ENCODE assay signal across 9 cellular contexts in genomic region chr13:111178417-111178816, GRCh38.
DNase-seq lines count a peak whose midpoint lies in the region; ATAC-seq and TF ChIP-seq lines count a peak whose summit lies in the region.
"Had no signal": no experiment of that assay in that cellular context is flagged by ENCODE, and none has a peak within 500 bp of the region (broad histone marks: within the 10 kb centered on the region; RNA-seq: fewer than 3 reads in every experiment).

No MANE protein-coding gene starts in this region.

- no peak for DNase-seq in activated T-cell treated with anti-CD3 and anti-CD28 coated beads, Interleukin-2, amount 50 U/mL, for 24 hours
- DNase-seq in activated T-cell treated with anti-CD3 and anti-CD28 coated beads, Interleukin-2, amount 50 U/mL, for 48 hours, result no peak
- DNase-seq in central memory CD8-positive, alpha-beta T cell (ENCODE audit: low spot score in 2 of 2), result no peak
- DNase-seq in mesothelial cell of epicardium (ENCODE audit: low spot score in 2 of 2, unreplicated experiment in 2 of 2) (no peak), type B pancreatic cell (ENCODE audit: extremely low spot score, unreplicated experiment) (no peak), superior temporal gyrus (ENCODE audit: extremely low spot score) (no peak), KG1 (lab: John Stamatoyannopoulos, UW) (no peak), foreskin melanocyte (no peak)
- DNase-seq: left lung had no signal

- peaks cover 3% of the 10 kb centered on the region for H3K9me3 Mint-ChIP-seq in activated T-cell treated with anti-CD3 and anti-CD28 coated beads, Interleukin-2, amount 50 U/mL, for 24 hours
- no peaks in the 10 kb centered on the region for H3K9me3 Mint-ChIP-seq in central memory CD8-positive, alpha-beta T cell
- no peaks in the 10 kb centered on the region for H3K9me3 Mint-ChIP-seq in mesothelial cell of epicardium
- no peaks in the 10 kb centered on the region for H3K9me3 Mint-ChIP-seq in type B pancreatic cell

- no peak overlapping the region for H3K4me3 Mint-ChIP-seq in activated T-cell treated with anti-CD3 and anti-CD28 coated beads, Interleukin-2, amount 50 U/mL, for 24 hours
- no peak overlapping the region for H3K4me3 Mint-ChIP-seq in central memory CD8-positive, alpha-beta T cell
- H3K4me3 Mint-ChIP-seq in mesothelial cell of epicardium (no peak overlapping the region), type B pancreatic cell (peak overlapping the region; percentile 34)

- ATAC-seq in central memory CD8-positive, alpha-beta T cell (replicated peaks; ENCODE audit: extremely low read depth, poor library complexity, severe bottlenecking), result no peak

- H3K27ac Mint-ChIP-seq in activated T-cell treated with anti-CD3 and anti-CD28 coated beads, Interleukin-2, amount 50 U/mL, for 24 hours, result peak overlapping the region; percentile 9
- peak overlapping the region; percentile 79 for H3K27ac Mint-ChIP-seq in central memory CD8-positive, alpha-beta T cell (ENCODE audit: low read depth)
- H3K27ac Mint-ChIP-seq in mesothelial cell of epicardium (peak overlapping the region; percentile 88), type B pancreatic cell (peak overlapping the region; percentile 93)

- peaks cover 78% of the 10 kb centered on the region for H3K36me3 Mint-ChIP-seq in activated T-cell treated with anti-CD3 and anti-CD28 coated beads, Interleukin-2, amount 50 U/mL, for 24 hours (ENCODE audit: low read depth)
- peaks cover 7% of the 10 kb centered on the region for H3K36me3 Mint-ChIP-seq in central memory CD8-positive, alpha-beta T cell (ENCODE audit: insufficient read depth)
- H3K36me3 Mint-ChIP-seq in mesothelial cell of epicardium (peaks cover 4% of the 10 kb centered on the region), type B pancreatic cell (peaks cover 31% of the 10 kb centered on the region)

- no peak for TF ChIP-seq CTCF in mesothelial cell of epicardium (IDR thresholded peaks at IDR 0.05; ENCODE audit: unreplicated experiment)
- TF ChIP-seq CTCF in type B pancreatic cell (conservative IDR thresholded peaks at IDR 0.05), result no peak

- H3K4me1 Mint-ChIP-seq in activated T-cell treated with anti-CD3 and anti-CD28 coated beads, Interleukin-2, amount 50 U/mL, for 24 hours (ENCODE audit: low read depth), result peaks cover 88% of the 10 kb centered on the region
- H3K4me1 Mint-ChIP-seq in central memory CD8-positive, alpha-beta T cell, result peaks cover 79% of the 10 kb centered on the region
- H3K4me1 Mint-ChIP-seq in mesothelial cell of epicardium, result peaks cover 15% of the 10 kb centered on the region
- peaks cover 36% of the 10 kb centered on the region for H3K4me1 Mint-ChIP-seq in type B pancreatic cell (ENCODE audit: unreplicated experiment)

- no peaks in the 10 kb centered on the region for H3K27me3 Mint-ChIP-seq in activated T-cell treated with anti-CD3 and anti-CD28 coated beads, Interleukin-2, amount 50 U/mL, for 24 hours
- H3K27me3 Mint-ChIP-seq in central memory CD8-positive, alpha-beta T cell, result no peaks in the 10 kb centered on the region
- H3K27me3 Mint-ChIP-seq in mesothelial cell of epicardium (ENCODE audit: low read depth) (no peaks in the 10 kb centered on the region), type B pancreatic cell (no peaks in the 10 kb centered on the region)

Comparison
In these comparisons a context has a peak if more than half of its experiments do, and no peak if none do; other contexts are left out.
1. H3K27ac Mint-ChIP-seq: peak in every context shown above with its lines; median percentile 93 in type B pancreatic cell; 88 in mesothelial cell of epicardium; 79 in central memory CD8-positive, alpha-beta T cell; 9 in activated T-cell treated with anti-CD3 and anti-CD28 coated beads, Interleukin-2, amount 50 U/mL, for 24 hours.